Comparison of ENCODE assay signal across 2 cellular contexts in the genomic region with DNA sequence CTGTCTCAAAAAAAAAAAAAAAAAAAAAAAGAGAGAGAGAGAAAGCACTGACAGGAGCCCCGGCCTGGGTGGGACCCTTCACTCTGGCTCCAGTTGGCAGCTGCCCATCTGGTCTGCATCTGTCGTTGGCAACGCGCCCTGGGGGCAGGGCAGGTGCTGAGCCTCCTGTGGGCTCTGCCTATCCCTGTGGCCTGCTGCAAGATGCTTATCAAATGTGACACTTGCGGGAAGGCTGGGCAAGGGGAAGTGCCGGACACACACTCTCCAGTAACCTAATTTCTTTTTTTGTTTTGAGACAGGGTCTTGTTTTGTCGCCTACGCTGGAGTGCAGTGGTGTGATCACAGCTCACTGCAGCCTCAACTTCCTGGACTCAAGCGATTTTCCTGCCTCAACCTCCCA.
TF ChIP-seq lines count a peak whose summit lies in the region.

No MANE protein-coding gene starts in this region.

TF ChIP-seq in SK-N-SH treated with all-trans-retinoic acid at 6 μM for 48 hours, 23 proteins besides CTCF, POLR2A, EP300 and RAD21 (continued from another document):
- TF ChIP-seq, protein P1, sequence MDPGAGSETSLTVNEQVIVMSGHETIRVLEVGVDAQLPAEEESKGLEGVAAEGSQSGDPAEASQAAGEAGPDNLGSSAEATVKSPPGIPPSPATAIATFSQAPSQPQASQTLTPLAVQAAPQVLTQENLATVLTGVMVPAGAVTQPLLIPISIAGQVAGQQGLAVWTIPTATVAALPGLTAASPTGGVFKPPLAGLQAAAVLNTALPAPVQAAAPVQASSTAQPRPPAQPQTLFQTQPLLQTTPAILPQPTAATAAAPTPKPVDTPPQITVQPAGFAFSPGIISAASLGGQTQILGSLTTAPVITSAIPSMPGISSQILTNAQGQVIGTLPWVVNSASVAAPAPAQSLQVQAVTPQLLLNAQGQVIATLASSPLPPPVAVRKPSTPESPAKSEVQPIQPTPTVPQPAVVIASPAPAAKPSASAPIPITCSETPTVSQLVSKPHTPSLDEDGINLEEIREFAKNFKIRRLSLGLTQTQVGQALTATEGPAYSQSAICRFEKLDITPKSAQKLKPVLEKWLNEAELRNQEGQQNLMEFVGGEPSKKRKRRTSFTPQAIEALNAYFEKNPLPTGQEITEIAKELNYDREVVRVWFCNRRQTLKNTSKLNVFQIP (CRISPR knock-in tag; IDR thresholded peaks at IDR 0.05; ENCODE audit: borderline replicate concordance, low read depth): no peak

TF ChIP-seq in neural cell, 6 proteins besides CTCF, POLR2A, EP300 and RAD21 (continued from another document):
- TF ChIP-seq, protein P2, sequence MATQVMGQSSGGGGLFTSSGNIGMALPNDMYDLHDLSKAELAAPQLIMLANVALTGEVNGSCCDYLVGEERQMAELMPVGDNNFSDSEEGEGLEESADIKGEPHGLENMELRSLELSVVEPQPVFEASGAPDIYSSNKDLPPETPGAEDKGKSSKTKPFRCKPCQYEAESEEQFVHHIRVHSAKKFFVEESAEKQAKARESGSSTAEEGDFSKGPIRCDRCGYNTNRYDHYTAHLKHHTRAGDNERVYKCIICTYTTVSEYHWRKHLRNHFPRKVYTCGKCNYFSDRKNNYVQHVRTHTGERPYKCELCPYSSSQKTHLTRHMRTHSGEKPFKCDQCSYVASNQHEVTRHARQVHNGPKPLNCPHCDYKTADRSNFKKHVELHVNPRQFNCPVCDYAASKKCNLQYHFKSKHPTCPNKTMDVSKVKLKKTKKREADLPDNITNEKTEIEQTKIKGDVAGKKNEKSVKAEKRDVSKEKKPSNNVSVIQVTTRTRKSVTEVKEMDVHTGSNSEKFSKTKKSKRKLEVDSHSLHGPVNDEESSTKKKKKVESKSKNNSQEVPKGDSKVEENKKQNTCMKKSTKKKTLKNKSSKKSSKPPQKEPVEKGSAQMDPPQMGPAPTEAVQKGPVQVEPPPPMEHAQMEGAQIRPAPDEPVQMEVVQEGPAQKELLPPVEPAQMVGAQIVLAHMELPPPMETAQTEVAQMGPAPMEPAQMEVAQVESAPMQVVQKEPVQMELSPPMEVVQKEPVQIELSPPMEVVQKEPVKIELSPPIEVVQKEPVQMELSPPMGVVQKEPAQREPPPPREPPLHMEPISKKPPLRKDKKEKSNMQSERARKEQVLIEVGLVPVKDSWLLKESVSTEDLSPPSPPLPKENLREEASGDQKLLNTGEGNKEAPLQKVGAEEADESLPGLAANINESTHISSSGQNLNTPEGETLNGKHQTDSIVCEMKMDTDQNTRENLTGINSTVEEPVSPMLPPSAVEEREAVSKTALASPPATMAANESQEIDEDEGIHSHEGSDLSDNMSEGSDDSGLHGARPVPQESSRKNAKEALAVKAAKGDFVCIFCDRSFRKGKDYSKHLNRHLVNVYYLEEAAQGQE (IDR thresholded peaks at IDR 0.05; ENCODE audit: borderline replicate concordance): no peak
- no peak for TF ChIP-seq EZH2 (IDR thresholded peaks at IDR 0.05; ENCODE audit: borderline replicate concordance, insufficient read depth, low read length, poor library complexity, severe bottlenecking)
